9 cellular contexts compared by ENCODE assay signal in the genomic region with DNA sequence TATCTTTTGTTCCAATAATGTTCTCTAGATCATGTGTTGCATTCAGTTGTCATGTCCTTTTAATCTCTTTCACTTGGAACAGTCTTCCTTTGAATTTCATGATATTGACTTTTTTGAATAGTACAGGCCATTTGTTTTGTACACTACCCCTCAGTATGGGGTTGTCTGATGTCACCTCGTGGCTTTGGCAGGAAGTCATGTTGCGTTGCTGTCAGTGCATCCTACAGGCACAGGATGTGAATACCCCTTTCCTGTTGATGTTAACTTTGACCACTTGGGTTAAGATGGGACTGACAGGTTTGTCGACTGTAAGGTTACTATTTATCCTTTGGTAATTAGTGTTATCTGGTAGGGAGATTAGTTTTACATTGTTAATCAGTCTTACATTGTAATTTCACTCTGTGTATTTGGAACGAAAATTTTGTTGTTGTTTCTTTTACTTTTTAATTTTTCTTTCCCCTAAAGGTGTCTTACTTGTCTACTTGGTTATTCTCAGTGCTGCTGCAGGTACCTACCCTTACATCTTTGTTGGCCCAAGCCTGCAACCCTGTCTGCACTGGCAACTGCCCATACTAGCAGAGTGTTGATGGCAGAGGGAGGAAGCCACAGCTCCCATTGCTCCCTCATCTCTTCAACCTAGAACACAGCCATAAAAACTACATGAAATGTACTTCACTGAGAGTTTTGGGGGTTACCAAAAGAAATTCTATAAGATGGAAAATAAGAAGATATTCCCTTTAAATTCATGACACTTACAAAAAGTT. TPM values are rescaled to one million over a fixed set of nuclear protein-coding genes. Genes with fewer than 3 reads are reported as not detected.
A peak's percentile ranks its signal among the peaks of the same experiment; 100 is the strongest.
DNase-seq lines count a peak whose midpoint lies in the region; ATAC-seq and TF ChIP-seq lines count a peak whose summit lies in the region.
"Had no signal": no experiment of that assay in that cellular context is flagged by ENCODE, and none has a peak within 500 bp of the region (broad histone marks: within the 10 kb centered on the region; RNA-seq: fewer than 3 reads in every experiment).

No MANE protein-coding gene starts in this region.

- H3K4me1 Mint-ChIP-seq in natural killer cell treated with Interleukin-12 subunit alpha and Interleukin-12 subunit beta and Interleukin-15 and Interleukin-18, amount 100 ng/mL, for 72 hours (ENCODE audit: low read depth in 2 of 2) = peaks cover 30 to 37% of the 10 kb centered on the region in 2 donors

- DNase-seq in T-helper 22 cell (ENCODE audit: low read depth) = peak; percentile 60
- peak; percentile 75 for DNase-seq in natural killer cell treated with Interleukin-12 subunit alpha and Interleukin-12 subunit beta and Interleukin-15 and Interleukin-18, amount 100 ng/mL, for 72 hours (ENCODE audit: low spot score)
- no peak for DNase-seq in HAP-1 (ENCODE audit: low spot score in 2 of 2)
- no peak for DNase-seq in GM13976 (ENCODE audit: low spot score)
- DNase-seq in SIG-M5 (lab: John Stamatoyannopoulos, UW) = no peak
- no peak for DNase-seq in cerebellar nuclear complex (lab: John Stamatoyannopoulos, UW)

- peaks cover 6% of the 10 kb centered on the region for H3K36me3 Mint-ChIP-seq in natural killer cell treated with Interleukin-12 subunit alpha and Interleukin-12 subunit beta and Interleukin-15 and Interleukin-18, amount 100 ng/mL, for 72 hours

- TF ChIP-seq CTCF in GM13976 (IDR thresholded peaks at IDR 0.05; ENCODE audit: borderline replicate concordance, control extremely low read depth, extremely low read depth, insufficient read depth, missing control alignments) = no peak

- no peaks in the 10 kb centered on the region for H3K27me3 Mint-ChIP-seq in natural killer cell treated with Interleukin-12 subunit alpha and Interleukin-12 subunit beta and Interleukin-15 and Interleukin-18, amount 100 ng/mL, for 72 hours

- in situ Hi-C loops in HAP-1 (cut with MboI; ENCODE audit: low sequenced_read_pairs) (no loop called here), GM13976 (cut with MboI; ENCODE audit: low sequenced_read_pairs, unreplicated experiment) (no loop called here)

- H3K9me3 Mint-ChIP-seq in natural killer cell treated with Interleukin-12 subunit alpha and Interleukin-12 subunit beta and Interleukin-15 and Interleukin-18, amount 100 ng/mL, for 72 hours = peaks cover 4% of the 10 kb centered on the region
- H3K9me3 Mint-ChIP-seq: nephron had no signal

- H3K36me3 ChIP-seq in HAP-1 (replicated peaks) = no peaks in the 10 kb centered on the region

- peaks cover 7% of the 10 kb centered on the region; the same call in 1 of the 2 replicates for H3K27me3 ChIP-seq in HAP-1 (ENCODE audit: low read depth)

- no peaks in the 10 kb centered on the region for H3K4me1 ChIP-seq in HAP-1

- H3K27ac Mint-ChIP-seq in natural killer cell treated with Interleukin-12 subunit alpha and Interleukin-12 subunit beta and Interleukin-15 and Interleukin-18, amount 100 ng/mL, for 72 hours = peak overlapping the region; percentile 95 to 99
- H3K27ac Mint-ChIP-seq: nephron had no signal

- no peak overlapping the region for H3K4me3 ChIP-seq in HAP-1

- no peaks in the 10 kb centered on the region for H3K9me3 ChIP-seq in HAP-1

- H3K4me3 Mint-ChIP-seq in natural killer cell treated with Interleukin-12 subunit alpha and Interleukin-12 subunit beta and Interleukin-15 and Interleukin-18, amount 100 ng/mL, for 72 hours = peak overlapping the region; percentile 80
- H3K4me3 Mint-ChIP-seq: nephron had no signal

- ATAC-seq in GM18520 (IDR thresholded peaks at IDR 0.05; ENCODE audit: unreplicated experiment) (peak; percentile 85), GM21786 (IDR thresholded peaks at IDR 0.05; ENCODE audit: unreplicated experiment) (peak; percentile 69)
- peak; percentile 90 to 98 for ATAC-seq in natural killer cell treated with Interleukin-12 subunit alpha and Interleukin-12 subunit beta and Interleukin-15 and Interleukin-18, amount 100 ng/mL, for 72 hours

RNA-seq across cellular contexts. Expression of a gene that starts 14.7 kb away (rescaled TPM):
- 10 to 100 TPM; 20.5 to 52.9 TPM for total RNA-seq in natural killer cell treated with Interleukin-12 subunit alpha and Interleukin-12 subunit beta and Interleukin-15 and Interleukin-18, amount 100 ng/mL, for 72 hours

Comparison
In these comparisons a context has a peak if more than half of its experiments do, and no peak if none do; other contexts are left out.
1. DNase-seq: peak in T-helper 22 cell (single experiment) and natural killer cell treated with Interleukin-12 subunit alpha and Interleukin-12 subunit beta and Interleukin-15 and Interleukin-18, amount 100 ng/mL, for 72 hours (single experiment); none in HAP-1 (0 of 2), GM13976 (single experiment), SIG-M5 (single experiment) and cerebellar nuclear complex (0 of 2).
2. Peak in every context shown above with its lines, with median percentiles within 50 percentile points of each other: ATAC-seq.